2 cellular contexts compared by ENCODE assay signal in genomic region chr5:179572386-179572785, GRCh38.
TF ChIP-seq lines count a peak whose summit lies in the region.

No MANE protein-coding gene starts in this region.

TF ChIP-seq in liver, 16 proteins besides CTCF, POLR2A, EP300 and RAD21:
- TF ChIP-seq JUND (IDR thresholded peaks at IDR 0.05) = no peak
- no peak for TF ChIP-seq GABPA (IDR thresholded peaks at IDR 0.05 in 1 of 2, conservative IDR thresholded peaks at IDR 0.05 in 1 of 2)
- TF ChIP-seq TAF1 (conservative IDR thresholded peaks at IDR 0.05) = no peak
- TF ChIP-seq MAX (IDR thresholded peaks at IDR 0.05) = peak; percentile 14
- TF ChIP-seq YY1 (IDR thresholded peaks at IDR 0.05) = peak; percentile 71
- TF ChIP-seq SP1 (IDR thresholded peaks at IDR 0.05) = peak; percentile 13
TF ChIP-seq in liver: peak in this region for 3.

TF ChIP-seq in HepG2, 621 proteins besides CTCF, POLR2A, EP300 and RAD21:
- TF ChIP-seq ZBTB46 (CRISPR knock-in tag; IDR thresholded peaks at IDR 0.05; ENCODE audit: borderline replicate concordance) = no peak
- TF ChIP-seq KDM2A (CRISPR knock-in tag; IDR thresholded peaks at IDR 0.05; ENCODE audit: borderline replicate concordance, low read depth) = no peak
- TF ChIP-seq CHCHD3 (CRISPR knock-in tag; IDR thresholded peaks at IDR 0.05) = no peak
- TF ChIP-seq ZNF879 (CRISPR knock-in tag; IDR thresholded peaks at IDR 0.05) = no peak
- no peak for TF ChIP-seq ADNP (CRISPR knock-in tag; IDR thresholded peaks at IDR 0.05)
- TF ChIP-seq IRF1 (CRISPR knock-in tag; IDR thresholded peaks at IDR 0.05; ENCODE audit: low read depth) = no peak
- TF ChIP-seq NCOA2 (CRISPR knock-in tag; IDR thresholded peaks at IDR 0.05) = no peak
- no peak for TF ChIP-seq NFKB2 (CRISPR knock-in tag; IDR thresholded peaks at IDR 0.05; ENCODE audit: borderline replicate concordance)
- TF ChIP-seq, protein P1, sequence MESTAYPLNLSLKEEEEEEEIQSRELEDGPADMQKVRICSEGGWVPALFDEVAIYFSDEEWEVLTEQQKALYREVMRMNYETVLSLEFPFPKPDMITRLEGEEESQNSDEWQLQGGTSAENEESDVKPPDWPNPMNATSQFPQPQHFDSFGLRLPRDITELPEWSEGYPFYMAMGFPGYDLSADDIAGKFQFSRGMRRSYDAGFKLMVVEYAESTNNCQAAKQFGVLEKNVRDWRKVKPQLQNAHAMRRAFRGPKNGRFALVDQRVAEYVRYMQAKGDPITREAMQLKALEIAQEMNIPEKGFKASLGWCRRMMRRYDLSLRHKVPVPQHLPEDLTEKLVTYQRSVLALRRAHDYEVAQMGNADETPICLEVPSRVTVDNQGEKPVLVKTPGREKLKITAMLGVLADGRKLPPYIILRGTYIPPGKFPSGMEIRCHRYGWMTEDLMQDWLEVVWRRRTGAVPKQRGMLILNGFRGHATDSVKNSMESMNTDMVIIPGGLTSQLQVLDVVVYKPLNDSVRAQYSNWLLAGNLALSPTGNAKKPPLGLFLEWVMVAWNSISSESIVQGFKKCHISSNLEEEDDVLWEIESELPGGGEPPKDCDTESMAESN (CRISPR knock-in tag; conservative IDR thresholded peaks at IDR 0.05) = no peak
